8 cellular contexts compared by ENCODE assay signal in genomic region chr22:26589845-26590524, GRCh38. TPM values are rescaled to one million over a fixed set of nuclear protein-coding genes. Genes with fewer than 3 reads are reported as not detected.
DNase-seq lines count a peak whose midpoint lies in the region; ATAC-seq, FAIRE-seq and TF ChIP-seq lines count a peak whose summit lies in the region.

Gene TPST2 (minus strand): TSS chr22:26590132. CDS start chr22:26541630, 48,502 bp downstream.

- no peaks in the 10 kb centered on the region for H3K27me3 ChIP-seq in CD4-positive, alpha-beta memory T cell (ENCODE audit: insufficient read depth, low read length)
- H3K27me3 ChIP-seq in RWPE2 (ENCODE audit: insufficient read depth, poor library complexity, severe bottlenecking) (no peaks in the 10 kb centered on the region), neuronal stem cell (ENCODE audit: control insufficient read depth in 3 of 3, insufficient read depth in 3 of 3, low read depth in 1 of 3, low read length in 3 of 3) (no peaks in the 10 kb centered on the region), subcutaneous abdominal adipose tissue (ENCODE audit: control insufficient read depth in 5 of 5, insufficient read depth in 4 of 5, low read length in 5 of 5) (no peaks in the 10 kb centered on the region)

- peak within 1 kb of the TSS; percentile 66 for H3K27ac ChIP-seq in CD4-positive, alpha-beta memory T cell (ENCODE audit: low read depth, low read length)
- H3K27ac ChIP-seq in RWPE2 (ENCODE audit: poor library complexity, severe bottlenecking) (peak within 1 kb of the TSS; percentile 39), neuronal stem cell (replicated peaks; ENCODE audit: low read length) (no peak within 1 kb of the TSS), subcutaneous abdominal adipose tissue (ENCODE audit: low read depth, low read length) (peak within 1 kb of the TSS; percentile 90)

- peaks cover 82% of the 10 kb centered on the region for H3K4me1 ChIP-seq in CD4-positive, alpha-beta memory T cell (ENCODE audit: insufficient read depth, low read length)
- H3K4me1 ChIP-seq in RWPE2 (ENCODE audit: insufficient read depth, poor library complexity, severe bottlenecking), result peaks cover 9% of the 10 kb centered on the region
- H3K4me1 ChIP-seq in neuronal stem cell (ENCODE audit: control insufficient read depth in 2 of 2, insufficient read depth in 1 of 2, low read depth in 1 of 2, low read length in 2 of 2), result peaks cover 3 to 6% of the 10 kb centered on the region in 2 donors
- H3K4me1 ChIP-seq in subcutaneous abdominal adipose tissue (ENCODE audit: control insufficient read depth in 5 of 5, insufficient read depth in 5 of 5, low read length in 5 of 5), result peaks cover 0 to 47% (median 39%) of the 10 kb centered on the region in 5 donors

- peak within 1 kb of the TSS; percentile 12 for H3K4ac ChIP-seq in neuronal stem cell (ENCODE audit: low read length)

- H2BK5ac ChIP-seq in neuronal stem cell (ENCODE audit: low read length), result peak within 1 kb of the TSS; percentile 85

- H4K8ac ChIP-seq in neuronal stem cell (ENCODE audit: low read depth, low read length), result no peak within 1 kb of the TSS

- H3K4me1 Mint-ChIP-seq in CD4-positive, alpha-beta memory T cell, result peaks cover 41 to 86% (median 62%) of the 10 kb centered on the region in 4 donors

- DNase-seq in CD4-positive, alpha-beta memory T cell, result peak; percentile 73 to 82 (median 76)
- DNase-seq in HT1080 (ENCODE audit: low read depth) (peak; percentile 56), RWPE2 (ENCODE audit: low spot score) (peak; percentile 65), frontal cortex (ENCODE audit: low spot score in 2 of 2) (peak; percentile 85 to 88), neuronal stem cell (ENCODE audit: low spot score) (peak; percentile 80)
- DNase-seq in activated naive CD4-positive, alpha-beta T cell (lab: John Stamatoyannopoulos, UW), result peak; percentile 44 to 76 (median 60)

- no peaks in the 10 kb centered on the region for H3K36me3 ChIP-seq in CD4-positive, alpha-beta memory T cell (ENCODE audit: insufficient read depth, low read length)
- H3K36me3 ChIP-seq in RWPE2 (ENCODE audit: low read depth) (peaks cover 10% of the 10 kb centered on the region; the same call in 1 of the 2 replicates), neuronal stem cell (replicated peaks in 1 of 2; ENCODE audit: control insufficient read depth in 2 of 2, insufficient read depth in 2 of 2, low read length in 2 of 2) (peaks cover 0 to 18% of the 10 kb centered on the region in 2 donors), subcutaneous abdominal adipose tissue (ENCODE audit: control insufficient read depth in 5 of 5, insufficient read depth in 5 of 5, low read length in 5 of 5) (no peaks in the 10 kb centered on the region)

- peak within 1 kb of the TSS; percentile 91 to 98 (median 96) for H3K27ac Mint-ChIP-seq in CD4-positive, alpha-beta memory T cell

- CTCF ChIA-PET in CD4-positive, alpha-beta memory T cell (lab: Charles Lee; ENCODE audit: partially characterized antibody), result no interaction called here

- H3K18ac ChIP-seq in neuronal stem cell (ENCODE audit: low read length), result peak within 1 kb of the TSS; percentile 89

- no CpG with 5 or more reads among the region's 69 CpGs for WGBS in neuronal stem cell (ENCODE audit: extremely low coverage in 2 of 2, insufficient read length in 2 of 2, insufficient replicate concordance in 1 of 2), 2 donors

- no peak within 1 kb of the TSS for H2BK12ac ChIP-seq in neuronal stem cell (ENCODE audit: low read length)

- peak within 1 kb of the TSS; percentile 19 for H2BK120ac ChIP-seq in neuronal stem cell (ENCODE audit: low read depth, low read length)

- peak within 1 kb of the TSS; percentile 43 for H2BK15ac ChIP-seq in neuronal stem cell (ENCODE audit: low read length)

- H3K4me3 ChIP-seq in CD4-positive, alpha-beta memory T cell (ENCODE audit: low read length in 2 of 2), result peak within 1 kb of the TSS; percentile 78 to 95
- H3K4me3 ChIP-seq in RWPE2 (ENCODE audit: severe bottlenecking) (peak within 1 kb of the TSS; percentile 99), neuronal stem cell (ENCODE audit: low read length in 2 of 2) (peak within 1 kb of the TSS; percentile 60 to 87), subcutaneous abdominal adipose tissue (ENCODE audit: low read depth in 1 of 5, low read length in 5 of 5) (peak within 1 kb of the TSS; percentile 73 to 86 (median 85))

- H3K4me2 ChIP-seq in neuronal stem cell (ENCODE audit: insufficient read depth, low read length, poor library complexity, severe bottlenecking), result peak within 1 kb of the TSS; percentile 92

- H3K9me3 ChIP-seq in CD4-positive, alpha-beta memory T cell (ENCODE audit: control insufficient read depth in 1 of 2, low read length in 2 of 2), result no peaks in the 10 kb centered on the region
- no peaks in the 10 kb centered on the region for H3K9me3 ChIP-seq in RWPE2 (ENCODE audit: severe bottlenecking)
- H3K9me3 ChIP-seq in neuronal stem cell (replicated peaks in 1 of 2; ENCODE audit: control insufficient read depth in 2 of 2, insufficient read depth in 1 of 2, low read depth in 1 of 2, low read length in 2 of 2), result peaks cover 2 to 6% of the 10 kb centered on the region in 2 donors
- H3K9me3 ChIP-seq in subcutaneous abdominal adipose tissue (ENCODE audit: control insufficient read depth in 5 of 5, low read length in 5 of 5), result peaks cover 0 to 2% (median 0%) of the 10 kb centered on the region in 5 donors

- H3K14ac ChIP-seq in neuronal stem cell (ENCODE audit: low read length), result peak within 1 kb of the TSS; percentile 91

- H2AK5ac ChIP-seq in neuronal stem cell (ENCODE audit: low read depth, low read length), result peak within 1 kb of the TSS; percentile 65

- POLR2A ChIA-PET in CD4-positive, alpha-beta memory T cell (lab: Charles Lee; ENCODE audit: partially characterized antibody), result interaction anchor here (0.7 to 2.8 kb wide), 10 partner anchors 10 to 116 kb away, joined by 3 to 13 read pairs (median 4); partner anchors contain the start of genes HPS4, SRRD and TFIP11

- peak within 1 kb of the TSS; percentile 90 for H3K23ac ChIP-seq in neuronal stem cell (ENCODE audit: low read depth, low read length, poor library complexity)

- TF ChIP-seq CTCF in RWPE2 (IDR thresholded peaks at IDR 0.05; ENCODE audit: poor library complexity, severe bottlenecking), result no peak

- H3K9ac ChIP-seq in neuronal stem cell (ENCODE audit: low read depth, low read length, poor library complexity) (peak within 1 kb of the TSS; percentile 82), subcutaneous abdominal adipose tissue (ENCODE audit: low read length in 5 of 5) (peak within 1 kb of the TSS; percentile 81 to 94 (median 89))

- peak; percentile 75 for ATAC-seq in GM19463 (IDR thresholded peaks at IDR 0.05; ENCODE audit: unreplicated experiment)
- ATAC-seq in RWPE2 (ENCODE audit: low read depth), result peak; percentile 65

- H4K91ac ChIP-seq in neuronal stem cell (ENCODE audit: low read depth, low read length, poor library complexity), result no peak within 1 kb of the TSS

- H3K79me1 ChIP-seq in neuronal stem cell (ENCODE audit: low read depth, low read length), result peaks cover 8% of the 10 kb centered on the region

- H3K36me3 Mint-ChIP-seq in CD4-positive, alpha-beta memory T cell, result peaks cover 0 to 8% of the 10 kb centered on the region in 2 donors

- intact Hi-C loops in CD4-positive, alpha-beta memory T cell (cut with micrococcal nuclease), result loop anchor here (1.0 to 5.0 kb wide), 5 partner anchors 11 to 163 kb away; partner anchors contain the start of genes ASPHD2, HPS4, SRRD and TFIP11

- peaks cover 0 to 2% (median 0%) of the 10 kb centered on the region in 8 donors for H3K9me3 Mint-ChIP-seq in CD4-positive, alpha-beta memory T cell

- FAIRE-seq in frontal cortex (lab: Jason Lieb, UNC), result no peak

- H3K27me3 Mint-ChIP-seq in CD4-positive, alpha-beta memory T cell, result no peaks in the 10 kb centered on the region

- H2AFZ ChIP-seq in neuronal stem cell (ENCODE audit: low read length), result peak within 1 kb of the TSS; percentile 78

- H3K4me3 Mint-ChIP-seq in CD4-positive, alpha-beta memory T cell, result peak within 1 kb of the TSS; percentile 90 to 98 (median 94)

RNA-seq across cellular contexts. Expression of gene TPST2, which starts in this region (rescaled TPM):
- total RNA-seq in CD4-positive, alpha-beta memory T cell, result 10 to 100 TPM; 23.9 to 27.9 TPM
- polyA plus RNA-seq in CD4-positive, alpha-beta memory T cell, result 10 to 100 TPM; 46.6 to 47.8 TPM
- 42.6 and 50.1 TPM in 2 replicates for total RNA-seq in HT1080 (2014; rRNA removed; shearing (Covaris generic))
- 39.2 and 40.2 TPM in 2 replicates for polyA plus RNA-seq in HT1080 (2015; cell fraction: cytosol; rRNA removed)
- polyA plus RNA-seq in HT1080 (2015; cell fraction: nucleus; rRNA removed), result 22.5 and 28.3 TPM in 2 replicates
- total RNA-seq in frontal cortex, result 6.1 TPM
- 19.5 TPM for polyA plus RNA-seq in neuronal stem cell (2013, experiment 1 of 2)
- polyA plus RNA-seq in neuronal stem cell (2013, experiment 2 of 2), result 18.8 TPM
